7 cellular contexts compared by ENCODE assay signal in the genomic region with DNA sequence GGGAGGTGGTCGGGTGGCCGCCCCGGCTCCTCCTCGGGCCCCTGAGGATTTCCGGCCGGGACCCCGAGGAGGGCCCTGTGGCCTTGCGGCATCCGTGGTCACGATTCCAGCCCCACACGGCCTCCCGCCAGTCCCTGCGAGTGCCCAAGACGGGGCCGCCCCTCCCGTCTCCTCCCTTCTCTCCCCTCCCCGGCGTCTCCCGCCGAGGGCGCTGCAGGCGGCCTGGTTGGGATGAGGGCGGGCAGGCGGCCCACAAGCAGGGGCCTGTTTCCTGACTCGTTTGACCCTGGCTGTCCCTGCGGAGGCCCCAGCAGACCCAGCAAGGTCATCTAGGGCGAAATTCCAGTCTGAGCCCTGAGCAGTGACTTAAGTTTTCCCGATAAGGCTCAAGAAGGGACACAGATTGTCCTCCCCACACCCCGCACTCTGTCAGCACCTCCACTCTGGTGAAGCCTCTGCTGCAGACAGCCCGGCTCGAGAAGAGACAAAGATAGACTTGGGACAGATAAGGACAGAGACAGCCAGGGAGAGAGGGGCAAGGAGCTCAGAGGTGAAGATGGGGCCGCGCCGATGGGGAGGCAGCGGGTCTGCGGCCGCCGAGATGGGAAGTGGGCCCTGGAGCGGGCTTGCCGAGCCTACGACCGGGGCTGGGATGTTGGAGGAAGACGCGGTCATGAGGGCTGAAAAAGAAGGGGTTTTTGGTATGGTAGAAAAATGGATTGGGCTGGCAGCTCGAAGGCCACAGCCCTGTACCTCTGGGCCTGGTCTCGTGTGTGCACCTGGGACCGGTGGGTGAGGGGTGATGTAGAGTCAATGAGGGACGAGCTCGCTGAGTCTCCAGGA.
DNase-seq lines count a peak whose midpoint lies in the region; ATAC-seq and TF ChIP-seq lines count a peak whose summit lies in the region.

No MANE protein-coding gene starts in this region.

- TF ChIP-seq CTCF in GM12875 (IDR thresholded peaks at IDR 0.05; ENCODE audit: borderline replicate concordance, insufficient read depth, low read depth, low read length) (no peak), right lobe of liver (IDR thresholded peaks at IDR 0.05) (peak in 2 of 4 donors; percentile 1 to 14)

- H3K36me3 ChIP-seq in right lobe of liver: no peaks in the 10 kb centered on the region

- DNase-seq in NCI-H1930 (lab: John Stamatoyannopoulos, UW) (peak; percentile 41 to 54), dermis blood vessel endothelial cell (peak; percentile 92), right lobe of liver (peak; percentile 73 to 79 (median 79))
- DNase-seq in activated CD4-positive, alpha-beta T cell treated with anti-CD3 and anti-CD28 coated beads, Interleukin-2, amount 50 U/mL, for 1 hour: peak; percentile 33
- DNase-seq in stimulated activated CD4-positive, alpha-beta T cell treated with anti-CD3 and anti-CD28 coated beads, TNF-alpha, amount 100 ng/mL, for 4 hours (ENCODE audit: low read depth in 3 of 3): peak; percentile 17 to 59 (median 36)

- H3K9me3 ChIP-seq in right lobe of liver: no peaks in the 10 kb centered on the region

- peaks cover 0 to 6% (median 3%) of the 10 kb centered on the region in 4 donors for H3K4me1 ChIP-seq in right lobe of liver

- ATAC-seq in HG02588 (IDR thresholded peaks at IDR 0.05; ENCODE audit: unreplicated experiment): peak; percentile 27
- peak; percentile 76 to 85 (median 78) for ATAC-seq in right lobe of liver

- H3K27ac ChIP-seq in right lobe of liver: peak overlapping the region; percentile 60 to 77 (median 74)

- H3K4me3 ChIP-seq in GM12875 (ENCODE audit: low read depth, low read length): peak overlapping the region; percentile 66
- H3K4me3 ChIP-seq in right lobe of liver: peak overlapping the region; percentile 59 to 81 (median 76)

- no peak for TF ChIP-seq POLR2A in right lobe of liver (IDR thresholded peaks at IDR 0.05)

- 29% methylated on average over 23 of the region's 49 CpGs for WGBS in right lobe of liver (ENCODE audit: insufficient coverage, low coverage, low lambda C conversion rate, missing lambda C conversion rate)

- intact Hi-C loops in right lobe of liver (cut with DNase I): loop anchor here in 1 of 2 donors (10.0 kb wide), 1 partner anchor 216 kb away; no protein-coding TSS in a partner anchor

- H3K27me3 ChIP-seq in right lobe of liver: no peaks in the 10 kb centered on the region

Comparison
In these comparisons a context has a peak if more than half of its experiments do, and no peak if none do; other contexts are left out.
1. Peak in every context shown above with its lines: DNase-seq, ATAC-seq, H3K4me3 ChIP-seq and H3K27ac ChIP-seq.
2. DNase-seq: peak in every context shown above with its lines; median percentile 92 in dermis blood vessel endothelial cell; 79 in right lobe of liver; 48 in NCI-H1930; 36 in stimulated activated CD4-positive, alpha-beta T cell treated with anti-CD3 and anti-CD28 coated beads, TNF-alpha, amount 100 ng/mL, for 4 hours; 33 in activated CD4-positive, alpha-beta T cell treated with anti-CD3 and anti-CD28 coated beads, Interleukin-2, amount 50 U/mL, for 1 hour.